In genomic region chr2:149146876-149147275, GRCh38 we compare ENCODE assay signal across 34 cellular contexts.
"Had no signal": no experiment of that assay in that cellular context is flagged by ENCODE, and none has a peak within 500 bp of the region (broad histone marks: within the 10 kb centered on the region; RNA-seq: fewer than 3 reads in every experiment).

No MANE protein-coding gene starts in this region.

- H3K9me3 Mint-ChIP-seq: activated CD4-positive, alpha-beta memory T cell treated with anti-CD3 and anti-CD28 coated beads for 36 hours; activated CD4-positive, alpha-beta T cell treated with anti-CD3 and anti-CD28 coated beads, Interleukin-2, amount 10 ng/mL, durations not matched to agents 24 days and 14 days; activated naive CD4-positive, alpha-beta T cell treated with anti-CD3 and anti-CD28 coated beads, Interleukin-2, amount 10 ng/mL, durations not matched to agents 7 days and 5 days; activated naive CD4-positive, alpha-beta T cell treated with anti-CD3 and anti-CD28 coated beads, Interleukin-2, amount 50 U/mL, for 72 hours; activated naive CD8-positive, alpha-beta T cell treated with anti-CD3 and anti-CD28 coated beads, Interleukin-2, amount 10 ng/mL, durations not matched to agents 7 days and 5 days; activated T-helper 1 cell treated with anti-CD3 and anti-CD28 coated beads, Interleukin-12 subunit alpha, Interleukin-12 subunit beta, Interleukin-2, Interleukin-4 antibody, amounts not matched to agents 30 ng/mL and 10 ng/mL and 1 ng/mL, durations not matched to agents 14 hours and 24 hours and 36 hours; activated T-helper 2 cell treated with anti-CD3 and anti-CD28 coated beads, Interferon-gamma antibody, Interleukin-2, Interleukin-4, amounts not matched to agents 10 μg/mL and 5 μg/mL and 100 μg/mL, durations not matched to agents 14 hours and 24 hours and 36 hours; T-helper 2 cell treated with Interferon-gamma antibody and Interleukin-4, amounts not matched to agents 5 μg/mL and 100 μg/mL, for 36 hours had no signal

- H3K4me1 Mint-ChIP-seq: activated CD4-positive, alpha-beta T cell treated with anti-CD3 and anti-CD28 coated beads for 36 hours; activated CD4-positive, alpha-beta T cell treated with anti-CD3 and anti-CD28 coated beads, Interleukin-2, amount 10 ng/mL, durations not matched to agents 24 days and 14 days; activated CD8-positive, alpha-beta memory T cell treated with anti-CD3 and anti-CD28 coated beads, Interleukin-2, amount 10 ng/mL, durations not matched to agents 7 days and 5 days; activated naive CD4-positive, alpha-beta T cell treated with anti-CD3 and anti-CD28 coated beads, Interleukin-2, amount 10 ng/mL, durations not matched to agents 7 days and 5 days had no signal

- H3K27me3 ChIP-seq: ascending aorta, breast epithelium, cardiac muscle cell, colonic mucosa, foreskin keratinocyte, gastrocnemius medialis had no signal

- H3K36me3 ChIP-seq: ascending aorta, breast epithelium, cardiac muscle cell, colonic mucosa, gastrocnemius medialis, heart left ventricle, WERI-Rb-1 had no signal

- H3K27ac Mint-ChIP-seq: activated CD4-positive, alpha-beta memory T cell treated with anti-CD3 and anti-CD28 coated beads for 36 hours; activated CD4-positive, alpha-beta T cell treated with anti-CD3 and anti-CD28 coated beads for 36 hours; activated CD4-positive, alpha-beta T cell treated with anti-CD3 and anti-CD28 coated beads, Interleukin-2, amount 10 ng/mL, durations not matched to agents 24 days and 14 days; activated CD8-positive, alpha-beta memory T cell treated with anti-CD3 and anti-CD28 coated beads, Interleukin-2, amount 10 ng/mL, durations not matched to agents 7 days and 5 days; activated CD8-positive, alpha-beta T cell treated with anti-CD3 and anti-CD28 coated beads, Interleukin-2, amount 10 ng/mL, durations not matched to agents 7 days and 5 days; activated naive CD4-positive, alpha-beta T cell treated with anti-CD3 and anti-CD28 coated beads, Interleukin-2, amount 10 ng/mL, durations not matched to agents 7 days and 5 days; activated naive CD4-positive, alpha-beta T cell treated with anti-CD3 and anti-CD28 coated beads, Interleukin-2, amount 50 U/mL, for 72 hours; activated naive CD8-positive, alpha-beta T cell treated with anti-CD3 and anti-CD28 coated beads, Interleukin-2, amount 10 ng/mL, durations not matched to agents 7 days and 5 days; activated T-helper 1 cell treated with anti-CD3 and anti-CD28 coated beads, Interleukin-12 subunit alpha, Interleukin-12 subunit beta, Interleukin-2, Interleukin-4 antibody, amounts not matched to agents 30 ng/mL and 10 ng/mL and 1 ng/mL, durations not matched to agents 14 hours and 24 hours and 36 hours; activated T-helper 2 cell treated with anti-CD3 and anti-CD28 coated beads, Interferon-gamma antibody, Interleukin-2, Interleukin-4, amounts not matched to agents 10 μg/mL and 5 μg/mL and 100 μg/mL, durations not matched to agents 14 hours and 24 hours and 36 hours; brain; T-helper 17 cell; T-helper 2 cell treated with Interferon-gamma antibody and Interleukin-4, amounts not matched to agents 5 μg/mL and 100 μg/mL, for 36 hours had no signal

- H3K4me1 ChIP-seq: ascending aorta, breast epithelium, colonic mucosa, foreskin keratinocyte, gastrocnemius medialis had no signal

- DNase-seq: activated CD4-positive, alpha-beta memory T cell treated with anti-CD3 and anti-CD28 coated beads for 36 hours; activated CD4-positive, alpha-beta T cell treated with anti-CD3 and anti-CD28 coated beads for 36 hours; activated CD4-positive, alpha-beta T cell treated with anti-CD3 and anti-CD28 coated beads, Interleukin-2, amount 10 ng/mL, durations not matched to agents 24 days and 14 days; activated CD4-positive, CD25-positive, alpha-beta regulatory T cell; activated CD4-positive, CD25-positive, alpha-beta regulatory T cell treated with anti-CD3 and anti-CD28 coated beads, Interleukin-2, amount 50 U/mL, for 72 hours; activated CD8-positive, alpha-beta memory T cell treated with anti-CD3 and anti-CD28 coated beads, Interleukin-2, amount 10 ng/mL, durations not matched to agents 7 days and 5 days; activated CD8-positive, alpha-beta memory T cell treated with anti-CD3 and anti-CD28 coated beads, Interleukin-2, amount 50 U/mL, for 4 hours; activated CD8-positive, alpha-beta T cell treated with anti-CD3 and anti-CD28 coated beads, Interleukin-2, amount 10 ng/mL, durations not matched to agents 7 days and 5 days; activated effector memory CD4-positive, alpha-beta T cell treated with anti-CD3 and anti-CD28 coated beads, Interleukin-2, amount 50 U/mL, for 16 hours; activated naive CD4-positive, alpha-beta T cell treated with anti-CD3 and anti-CD28 coated beads, Interleukin-2, amount 10 ng/mL, durations not matched to agents 7 days and 5 days; activated naive CD8-positive, alpha-beta T cell treated with anti-CD3 and anti-CD28 coated beads, Interleukin-2, amount 10 ng/mL, durations not matched to agents 7 days and 5 days; activated T-cell treated with anti-CD3 and anti-CD28 coated beads, Interleukin-2, amount 50 U/mL, for 1 hour; activated T-cell treated with anti-CD3 and anti-CD28 coated beads, Interleukin-2, amount 50 U/mL, for 48 hours; central memory CD4-positive, alpha-beta T cell; cerebellar nuclear complex; colonic mucosa; effector CD8-positive, alpha-beta T cell; foreskin keratinocyte; gastrocnemius medialis; glutamatergic neuron; heart left ventricle; T-helper 1 cell; T-helper 17 cell; T1000; WERI-Rb-1 had no signal

- H3K36me3 Mint-ChIP-seq: activated CD4-positive, alpha-beta memory T cell treated with anti-CD3 and anti-CD28 coated beads for 36 hours; activated CD8-positive, alpha-beta memory T cell treated with anti-CD3 and anti-CD28 coated beads, Interleukin-2, amount 10 ng/mL, durations not matched to agents 7 days and 5 days; activated naive CD4-positive, alpha-beta T cell treated with anti-CD3 and anti-CD28 coated beads, Interleukin-2, amount 10 ng/mL, durations not matched to agents 7 days and 5 days; activated naive CD4-positive, alpha-beta T cell treated with anti-CD3 and anti-CD28 coated beads, Interleukin-2, amount 50 U/mL, for 72 hours; activated naive CD8-positive, alpha-beta T cell treated with anti-CD3 and anti-CD28 coated beads, Interleukin-2, amount 10 ng/mL, durations not matched to agents 7 days and 5 days; brain had no signal

- H3K4me3 ChIP-seq: ascending aorta, breast epithelium, cardiac muscle cell, colonic mucosa, gastrocnemius medialis, heart left ventricle had no signal

- H3K9me3 ChIP-seq: ascending aorta, breast epithelium, colonic mucosa, gastrocnemius medialis had no signal

- H3K4me3 Mint-ChIP-seq: activated CD4-positive, alpha-beta memory T cell treated with anti-CD3 and anti-CD28 coated beads for 36 hours; activated CD4-positive, alpha-beta T cell treated with anti-CD3 and anti-CD28 coated beads for 36 hours; activated CD4-positive, alpha-beta T cell treated with anti-CD3 and anti-CD28 coated beads, Interleukin-2, amount 10 ng/mL, durations not matched to agents 24 days and 14 days; activated CD8-positive, alpha-beta memory T cell treated with anti-CD3 and anti-CD28 coated beads, Interleukin-2, amount 10 ng/mL, durations not matched to agents 7 days and 5 days; activated CD8-positive, alpha-beta T cell treated with anti-CD3 and anti-CD28 coated beads, Interleukin-2, amount 10 ng/mL, durations not matched to agents 7 days and 5 days; activated naive CD4-positive, alpha-beta T cell treated with anti-CD3 and anti-CD28 coated beads, Interleukin-2, amount 10 ng/mL, durations not matched to agents 7 days and 5 days; activated naive CD8-positive, alpha-beta T cell treated with anti-CD3 and anti-CD28 coated beads, Interleukin-2, amount 10 ng/mL, durations not matched to agents 7 days and 5 days; activated T-helper 1 cell treated with anti-CD3 and anti-CD28 coated beads, Interleukin-12 subunit alpha, Interleukin-12 subunit beta, Interleukin-2, Interleukin-4 antibody, amounts not matched to agents 30 ng/mL and 10 ng/mL and 1 ng/mL, durations not matched to agents 14 hours and 24 hours and 36 hours; brain; T-helper 17 cell; T-helper 2 cell treated with Interferon-gamma antibody and Interleukin-4, amounts not matched to agents 5 μg/mL and 100 μg/mL, for 36 hours had no signal

- H3K27ac ChIP-seq: ascending aorta, breast epithelium, cardiac muscle cell, colonic mucosa, foreskin keratinocyte, gastrocnemius medialis, heart left ventricle, WERI-Rb-1 had no signal

- ATAC-seq: activated CD4-positive, alpha-beta T cell treated with anti-CD3 and anti-CD28 coated beads for 36 hours; activated CD8-positive, alpha-beta memory T cell treated with anti-CD3 and anti-CD28 coated beads, Interleukin-2, amount 10 ng/mL, durations not matched to agents 7 days and 5 days; activated CD8-positive, alpha-beta T cell treated with anti-CD3 and anti-CD28 coated beads, Interleukin-2, amount 10 ng/mL, durations not matched to agents 7 days and 5 days; activated naive CD4-positive, alpha-beta T cell treated with anti-CD3 and anti-CD28 coated beads, Interleukin-2, amount 50 U/mL, for 72 hours; esophagus mucosa; foreskin keratinocyte; gastrocnemius medialis; heart left ventricle; T-helper 17 cell had no signal
